ENCODE assay signal across 12 cellular contexts in the genomic region with DNA sequence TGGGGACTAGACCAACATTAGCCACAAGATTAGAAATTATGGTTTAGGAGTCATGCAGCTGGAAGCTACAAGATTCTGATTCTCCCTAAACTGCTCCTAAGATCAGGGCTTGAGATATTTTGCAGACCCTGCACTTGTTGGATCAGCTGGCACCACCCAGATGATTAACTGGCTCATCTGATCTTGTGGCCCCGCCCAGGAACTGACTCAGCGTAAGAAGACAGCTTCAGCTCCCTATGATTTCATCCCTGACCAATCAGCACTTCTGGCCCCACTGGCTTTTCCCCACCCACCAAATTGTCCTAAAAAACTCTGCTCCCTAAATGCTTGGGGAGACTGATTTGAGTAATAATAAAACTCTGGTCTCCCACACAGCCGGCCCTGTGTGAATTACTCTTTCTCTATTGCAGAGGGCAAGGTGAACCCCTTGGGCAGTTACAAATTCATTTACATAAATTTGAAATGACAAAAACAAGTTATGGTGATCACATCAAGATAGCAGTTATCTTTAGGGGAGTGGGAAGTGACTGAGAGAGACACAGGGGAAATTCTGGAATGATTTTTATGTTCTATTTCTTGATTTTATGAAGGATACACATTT.
DNase-seq lines count a peak whose midpoint lies in the region; ATAC-seq and TF ChIP-seq lines count a peak whose summit lies in the region.
"Had no signal": no experiment of that assay in that cellular context is flagged by ENCODE, and none has a peak within 500 bp of the region (broad histone marks: within the 10 kb centered on the region; RNA-seq: fewer than 3 reads in every experiment).

No MANE protein-coding gene starts in this region.

- ATAC-seq in HG02588 (IDR thresholded peaks at IDR 0.05; ENCODE audit: unreplicated experiment) (no peak), gastrocnemius medialis (no peak)
- ATAC-seq in CD8-positive, alpha-beta T cell, result no peak

- TF ChIP-seq POLR2A in gastrocnemius medialis (IDR thresholded peaks at IDR 0.05), result no peak

- intact Hi-C loops in gastrocnemius medialis (cut with DNase I; ENCODE audit: low total_unique reads), result no loop called here
- intact Hi-C loops in CD8-positive, alpha-beta T cell (cut with DNase I, micrococcal nuclease), result no loop called here

- H3K4me3 ChIP-seq in gastrocnemius medialis, result no peak overlapping the region
- no peak overlapping the region for H3K4me3 ChIP-seq in CD8-positive, alpha-beta T cell (ENCODE audit: low read depth, low read length)
- H3K4me3 ChIP-seq: BLaER1 treated with 17β-estradiol and CSF1 and Interleukin-3, amounts not matched to agents 10 nM and 100 nM; testis had no signal

- H3K36me3 ChIP-seq in gastrocnemius medialis, result no peaks in the 10 kb centered on the region
- H3K36me3 ChIP-seq in CD8-positive, alpha-beta T cell (ENCODE audit: insufficient read depth, low read length), result no peaks in the 10 kb centered on the region
- H3K36me3 ChIP-seq: BLaER1 treated with 17β-estradiol and CSF1 and Interleukin-3, amounts not matched to agents 10 nM and 100 nM had no signal

- no peak overlapping the region for H3K4me3 Mint-ChIP-seq in CD8-positive, alpha-beta T cell

- peaks cover 13% of the 10 kb centered on the region for H3K4me1 Mint-ChIP-seq in CD8-positive, alpha-beta T cell (ENCODE audit: low read depth)

- in situ Hi-C loops in gastrocnemius medialis (cut with MboI; ENCODE audit: low sequenced_read_pairs in 4 of 4), result no loop called here

- DNase-seq in activated CD4-positive, alpha-beta T cell treated with anti-CD3 and anti-CD28 coated beads for 24 hours (ENCODE audit: low read depth in 2 of 2), result peak; percentile 9 to 18
- no peak for DNase-seq in activated CD4-positive, alpha-beta T cell treated with anti-CD3 and anti-CD28 coated beads for 1 hour
- DNase-seq in T1000 (lab: John Stamatoyannopoulos, UW) (peak; percentile 37), fibroblast of peridontal ligament (ENCODE audit: extremely low read depth) (peak; percentile 78), gastrocnemius medialis (no peak)
- peak; percentile 6 for DNase-seq in stimulated activated CD8-positive, alpha-beta memory T cell treated with anti-CD3 and anti-CD28 coated beads, Interleukin-15, amount 100 ng/mL, for 24 hours (ENCODE audit: low read depth)
- no peak for DNase-seq in CD8-positive, alpha-beta T cell
- DNase-seq: activated gamma-delta T cell, NCI-H2081 treated with DMSO at 0.1 percent for 48 hours, testis had no signal

- no peaks in the 10 kb centered on the region for H3K27me3 Mint-ChIP-seq in CD8-positive, alpha-beta T cell (ENCODE audit: low read depth)

- no peaks in the 10 kb centered on the region for H3K36me3 Mint-ChIP-seq in CD8-positive, alpha-beta T cell

- H3K4me1 ChIP-seq in gastrocnemius medialis, result no peaks in the 10 kb centered on the region
- H3K4me1 ChIP-seq in CD8-positive, alpha-beta T cell (ENCODE audit: insufficient read depth, low read length), result no peaks in the 10 kb centered on the region
- H3K4me1 ChIP-seq: testis had no signal

- no peak overlapping the region for H3K27ac ChIP-seq in gastrocnemius medialis
- no peak overlapping the region for H3K27ac ChIP-seq in CD8-positive, alpha-beta T cell (ENCODE audit: low read depth, low read length)
- H3K27ac ChIP-seq: testis had no signal

- CTCF ChIA-PET in CD8-positive, alpha-beta T cell (lab: Charles Lee), result interaction anchor here (0.8 to 1.0 kb wide), 2 partner anchors 35 to 519 kb away, joined by 3 to 5 read pairs; no protein-coding TSS in a partner anchor

- H3K27me3 ChIP-seq in gastrocnemius medialis, result no peaks in the 10 kb centered on the region
- H3K27me3 ChIP-seq in CD8-positive, alpha-beta T cell (ENCODE audit: insufficient read depth, low read length), result no peaks in the 10 kb centered on the region
- H3K27me3 ChIP-seq: BLaER1 treated with 17β-estradiol and CSF1 and Interleukin-3, amounts not matched to agents 10 nM and 100 nM; testis had no signal

- H3K27ac Mint-ChIP-seq in CD8-positive, alpha-beta T cell, result no peak overlapping the region

- POLR2A ChIA-PET in CD8-positive, alpha-beta T cell (lab: Charles Lee), result no interaction called here

- no peaks in the 10 kb centered on the region for H3K9me3 ChIP-seq in gastrocnemius medialis
- H3K9me3 ChIP-seq in CD8-positive, alpha-beta T cell (ENCODE audit: low read length), result no peaks in the 10 kb centered on the region
- H3K9me3 ChIP-seq: testis had no signal

- H3K9me3 Mint-ChIP-seq in CD8-positive, alpha-beta T cell, result no peaks in the 10 kb centered on the region

- TF ChIP-seq CTCF in gastrocnemius medialis (IDR thresholded peaks at IDR 0.05 in 4 of 5, conservative IDR thresholded peaks at IDR 0.05 in 1 of 5), result no peak
- no peak for TF ChIP-seq CTCF in CD8-positive, alpha-beta T cell (IDR thresholded peaks at IDR 0.05)

Comparison
In these comparisons a context has a peak if more than half of its experiments do, and no peak if none do; other contexts are left out.
1. DNase-seq: peak in activated CD4-positive, alpha-beta T cell treated with anti-CD3 and anti-CD28 coated beads for 24 hours (2 of 2), T1000 (single experiment), fibroblast of peridontal ligament (single experiment) and stimulated activated CD8-positive, alpha-beta memory T cell treated with anti-CD3 and anti-CD28 coated beads, Interleukin-15, amount 100 ng/mL, for 24 hours (single experiment); none in activated CD4-positive, alpha-beta T cell treated with anti-CD3 and anti-CD28 coated beads for 1 hour (single experiment), gastrocnemius medialis (0 of 2) and CD8-positive, alpha-beta T cell (0 of 7).